ENCODE assay signal across 1 cellular context in genomic region chr2:199488772-199489400, GRCh38.
TF ChIP-seq lines count a peak whose summit lies in the region.

No MANE protein-coding gene starts in this region.

TF ChIP-seq in H1, 55 proteins besides CTCF, POLR2A, EP300 and RAD21 (continued from another document):
- peak; percentile 27 for TF ChIP-seq CHD7 (IDR thresholded peaks at IDR 0.05; ENCODE audit: insufficient replicate concordance, low read length)
